In the genomic region with DNA sequence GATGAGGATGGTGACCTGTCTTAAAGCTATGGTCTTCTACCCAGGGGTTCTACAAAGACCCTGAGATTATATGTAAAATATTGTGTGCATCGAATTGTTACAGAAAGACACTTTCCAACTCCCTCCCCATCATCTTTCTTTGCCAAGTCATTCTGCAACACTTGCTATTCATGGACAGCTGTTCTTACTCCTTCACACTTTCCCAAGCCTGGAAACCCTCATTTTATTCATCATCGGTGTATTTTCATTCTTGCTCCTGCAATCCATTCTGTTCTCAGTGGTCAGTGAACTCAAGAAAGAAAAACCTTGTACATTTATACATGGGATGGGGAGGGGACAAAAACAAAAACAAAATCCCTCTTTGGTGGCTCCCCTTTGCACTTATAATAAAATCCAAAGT, we compare ENCODE assay signal across 26 cellular contexts.
"Had no signal": no experiment of that assay in that cellular context is flagged by ENCODE, and none has a peak within 500 bp of the region (broad histone marks: within the 10 kb centered on the region; RNA-seq: fewer than 3 reads in every experiment).

No MANE protein-coding gene starts in this region.

- H3K4me3 ChIP-seq: adrenal gland, body of pancreas, dorsolateral prefrontal cortex had no signal

- DNase-seq: activated B cell treated with CpG ODN at 0.5 μM for 24 hours; activated CD4-positive, alpha-beta memory T cell treated with anti-CD3 and anti-CD28 coated beads, Interleukin-2, amount 10 ng/mL, durations not matched to agents 7 days and 5 days; activated CD4-positive, alpha-beta T cell treated with anti-CD3 and anti-CD28 coated beads for 48 hours; activated effector memory CD4-positive, alpha-beta T cell treated with anti-CD3 and anti-CD28 coated beads, Interleukin-2, amount 50 U/mL, for 16 hours; activated naive CD4-positive, alpha-beta T cell treated with anti-CD3 and anti-CD28 coated beads for 36 hours; activated naive CD8-positive, alpha-beta T cell treated with anti-CD3 and anti-CD28 coated beads for 36 hours; activated naive CD8-positive, alpha-beta T cell treated with anti-CD3 and anti-CD28 coated beads, Interleukin-2, amount 50 U/mL, for 24 hours; activated T-cell treated with anti-CD3 and anti-CD28 coated beads, Interleukin-2, amount 50 U/mL, for 1 hour; activated T-cell treated with anti-CD3 and anti-CD28 coated beads, Interleukin-2, amount 50 U/mL, for 48 hours; adrenal gland; amygdala; aorta; body of pancreas; caudate nucleus; dorsolateral prefrontal cortex; effector memory CD4-positive, alpha-beta T cell; endodermal cell; head of caudate nucleus; T-helper 1 cell; T-helper 17 cell; T1000; WERI-Rb-1 had no signal

- H3K36me3 ChIP-seq: adrenal gland, WERI-Rb-1 had no signal

- H3K36me3 Mint-ChIP-seq: activated naive CD4-positive, alpha-beta T cell treated with anti-CD3 and anti-CD28 coated beads, Interleukin-2, amount 50 U/mL, for 24 hours; activated naive CD8-positive, alpha-beta T cell treated with anti-CD3 and anti-CD28 coated beads for 36 hours had no signal

- H3K27ac ChIP-seq: adrenal gland, body of pancreas, dorsolateral prefrontal cortex, WERI-Rb-1 had no signal

- H3K9me3 Mint-ChIP-seq: activated B cell treated with CpG ODN at 0.5 μM for 24 hours; activated CD4-positive, alpha-beta memory T cell treated with anti-CD3 and anti-CD28 coated beads, Interleukin-2, amount 10 ng/mL, durations not matched to agents 7 days and 5 days; activated naive CD4-positive, alpha-beta T cell treated with anti-CD3 and anti-CD28 coated beads, Interleukin-2, amount 50 U/mL, for 24 hours; activated naive CD8-positive, alpha-beta T cell treated with anti-CD3 and anti-CD28 coated beads, Interleukin-2, amount 50 U/mL, for 24 hours; activated T-helper 1 cell treated with anti-CD3 and anti-CD28 coated beads, Interleukin-12 subunit alpha, Interleukin-12 subunit beta, Interleukin-2, Interleukin-4 antibody, amounts not matched to agents 30 ng/mL and 10 ng/mL and 1 ng/mL, durations not matched to agents 14 hours and 24 hours and 36 hours; activated T-helper 2 cell treated with anti-CD3 and anti-CD28 coated beads, Interferon-gamma antibody, Interleukin-2, Interleukin-4, amounts not matched to agents 10 μg/mL and 5 μg/mL and 100 μg/mL, durations not matched to agents 14 hours and 24 hours and 36 hours; T-helper 2 cell treated with Interferon-gamma antibody and Interleukin-4, amounts not matched to agents 5 μg/mL and 100 μg/mL, for 36 hours had no signal

- H3K27ac Mint-ChIP-seq: activated B cell treated with CpG ODN at 0.5 μM for 24 hours; activated CD4-positive, alpha-beta memory T cell treated with anti-CD3 and anti-CD28 coated beads, Interleukin-2, amount 10 ng/mL, durations not matched to agents 7 days and 5 days; activated naive CD4-positive, alpha-beta T cell treated with anti-CD3 and anti-CD28 coated beads for 36 hours; activated naive CD4-positive, alpha-beta T cell treated with anti-CD3 and anti-CD28 coated beads, Interleukin-2, amount 50 U/mL, for 24 hours; activated naive CD8-positive, alpha-beta T cell treated with anti-CD3 and anti-CD28 coated beads for 36 hours; activated naive CD8-positive, alpha-beta T cell treated with anti-CD3 and anti-CD28 coated beads, Interleukin-2, amount 50 U/mL, for 24 hours; activated T-helper 1 cell treated with anti-CD3 and anti-CD28 coated beads, Interleukin-12 subunit alpha, Interleukin-12 subunit beta, Interleukin-2, Interleukin-4 antibody, amounts not matched to agents 30 ng/mL and 10 ng/mL and 1 ng/mL, durations not matched to agents 14 hours and 24 hours and 36 hours; activated T-helper 2 cell treated with anti-CD3 and anti-CD28 coated beads, Interferon-gamma antibody, Interleukin-2, Interleukin-4, amounts not matched to agents 10 μg/mL and 5 μg/mL and 100 μg/mL, durations not matched to agents 14 hours and 24 hours and 36 hours; endodermal cell; T-helper 17 cell; T-helper 2 cell treated with Interferon-gamma antibody and Interleukin-4, amounts not matched to agents 5 μg/mL and 100 μg/mL, for 36 hours had no signal

- H3K4me3 Mint-ChIP-seq: activated B cell treated with CpG ODN at 0.5 μM for 24 hours; activated CD4-positive, alpha-beta memory T cell treated with anti-CD3 and anti-CD28 coated beads, Interleukin-2, amount 10 ng/mL, durations not matched to agents 7 days and 5 days; activated naive CD4-positive, alpha-beta T cell treated with anti-CD3 and anti-CD28 coated beads for 36 hours; activated naive CD4-positive, alpha-beta T cell treated with anti-CD3 and anti-CD28 coated beads, Interleukin-2, amount 50 U/mL, for 24 hours; activated naive CD8-positive, alpha-beta T cell treated with anti-CD3 and anti-CD28 coated beads for 36 hours; activated naive CD8-positive, alpha-beta T cell treated with anti-CD3 and anti-CD28 coated beads, Interleukin-2, amount 50 U/mL, for 24 hours; activated T-helper 1 cell treated with anti-CD3 and anti-CD28 coated beads, Interleukin-12 subunit alpha, Interleukin-12 subunit beta, Interleukin-2, Interleukin-4 antibody, amounts not matched to agents 30 ng/mL and 10 ng/mL and 1 ng/mL, durations not matched to agents 14 hours and 24 hours and 36 hours; endodermal cell; T-helper 17 cell; T-helper 2 cell treated with Interferon-gamma antibody and Interleukin-4, amounts not matched to agents 5 μg/mL and 100 μg/mL, for 36 hours had no signal

- H3K9me3 ChIP-seq: adrenal gland, body of pancreas had no signal

- H3K27me3 ChIP-seq: adrenal gland, body of pancreas had no signal

- H3K4me1 ChIP-seq: adrenal gland, body of pancreas had no signal

- H3K4me1 Mint-ChIP-seq: activated B cell treated with CpG ODN at 0.5 μM for 24 hours; activated CD4-positive, alpha-beta memory T cell treated with anti-CD3 and anti-CD28 coated beads, Interleukin-2, amount 10 ng/mL, durations not matched to agents 7 days and 5 days; activated naive CD4-positive, alpha-beta T cell treated with anti-CD3 and anti-CD28 coated beads, Interleukin-2, amount 50 U/mL, for 24 hours; activated naive CD8-positive, alpha-beta T cell treated with anti-CD3 and anti-CD28 coated beads for 36 hours; activated naive CD8-positive, alpha-beta T cell treated with anti-CD3 and anti-CD28 coated beads, Interleukin-2, amount 50 U/mL, for 24 hours; endodermal cell; T-helper 17 cell had no signal
